ENCODE assay signal across 8 cellular contexts in the genomic region with DNA sequence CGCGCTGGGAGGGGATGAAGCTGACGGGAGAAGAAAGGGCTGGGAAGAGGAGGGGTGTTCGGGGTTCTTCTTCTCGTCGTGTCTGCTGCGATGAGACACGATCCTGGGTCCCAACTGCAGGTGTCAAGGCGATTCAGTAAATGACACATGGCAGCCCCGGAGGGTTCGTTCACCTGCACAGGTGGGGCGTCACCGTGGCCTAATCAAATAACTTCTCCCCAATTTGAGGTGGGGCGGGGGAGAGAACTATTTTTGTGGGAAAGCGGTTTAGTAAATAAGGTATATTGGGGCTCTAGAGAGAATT. TPM values are rescaled to one million over a fixed set of nuclear protein-coding genes. Genes with fewer than 3 reads are reported as not detected.
DNase-seq lines count a peak whose midpoint lies in the region; TF ChIP-seq lines count a peak whose summit lies in the region.

No MANE protein-coding gene starts in this region.

- intact Hi-C loops in esophagus squamous epithelium (cut with DNase I), result no loop called here

- no peaks in the 10 kb centered on the region for H3K9me2 ChIP-seq in OCI-LY1 (ENCODE audit: low read depth, low read length)

- TF ChIP-seq POLR2A in esophagus squamous epithelium (IDR thresholded peaks at IDR 0.05), result no peak

- CTCF ChIA-PET in RWPE1 (lab: Yijun Ruan, JAX), result no interaction called here

- H3K27ac ChIP-seq in OCI-LY1 (ENCODE audit: low read depth, low read length, poor library complexity, severe bottlenecking), result peak overlapping the region; percentile 83
- H3K27ac ChIP-seq in esophagus squamous epithelium, result peak overlapping the region in 3 of 4 donors; percentile 4 to 29 (median 21)
- H3K27ac ChIP-seq in RWPE1, result no peak overlapping the region

- H3K4me2 ChIP-seq in OCI-LY1 (ENCODE audit: low read length), result peak overlapping the region; percentile 86

- no peak for DNase-seq in GM12864 (ENCODE audit: low read depth)
- DNase-seq in esophagus squamous epithelium (lab: John Stamatoyannopoulos, UW), result no peak
- no peak for DNase-seq in retinal pigment epithelial cell (ENCODE audit: low read depth)
- DNase-seq in C1 segment of cervical spinal cord (lab: John Stamatoyannopoulos, UW), result no peak
- no peak for DNase-seq in MV-4-11 (lab: John Stamatoyannopoulos, UW)
- no peak for DNase-seq in hippocampal formation (lab: John Stamatoyannopoulos, UW)
- no peak for DNase-seq in RWPE1 (ENCODE audit: low spot score)

- H3K9me3 ChIP-seq in OCI-LY1 (ENCODE audit: low read length) (no peaks in the 10 kb centered on the region), esophagus squamous epithelium (no peaks in the 10 kb centered on the region)

- H3K27me3 ChIP-seq in OCI-LY1 (ENCODE audit: insufficient read depth, low read length) (no peaks in the 10 kb centered on the region), esophagus squamous epithelium (peaks cover 0 to 43% (median 0%) of the 10 kb centered on the region in 4 donors)

- WGBS in esophagus squamous epithelium, 2 donors, result 2 to 4% methylated on average over 15 of the region's 15 CpGs

- no peaks in the 10 kb centered on the region for H4K20me1 ChIP-seq in OCI-LY1 (ENCODE audit: insufficient read depth, low read length)

- H3K4me1 ChIP-seq in OCI-LY1 (ENCODE audit: insufficient read depth, low read length, severe bottlenecking) (peaks cover 61% of the 10 kb centered on the region), esophagus squamous epithelium (peaks cover 12 to 22% (median 13%) of the 10 kb centered on the region in 3 donors)

- H3F3A ChIP-seq in OCI-LY1 (ENCODE audit: insufficient read depth, low read length), result no peaks in the 10 kb centered on the region

- no peak for TF ChIP-seq CTCF in GM12864 (IDR thresholded peaks at IDR 0.05; ENCODE audit: low read depth, low read length, missing control alignments)
- no peak for TF ChIP-seq CTCF in OCI-LY1 (IDR thresholded peaks at IDR 0.05; ENCODE audit: low read length)
- TF ChIP-seq CTCF in esophagus squamous epithelium (IDR thresholded peaks at IDR 0.05), result no peak
- no peak for TF ChIP-seq CTCF in retinal pigment epithelial cell (conservative IDR thresholded peaks at IDR 0.05; ENCODE audit: low read depth, low read length)
- no peak for TF ChIP-seq CTCF in RWPE1 (conservative IDR thresholded peaks at IDR 0.05; ENCODE audit: low read depth)

- peak overlapping the region; percentile 60 for H3K9ac ChIP-seq in OCI-LY1 (ENCODE audit: low read length)

- peaks cover 35% of the 10 kb centered on the region for H3K79me2 ChIP-seq in OCI-LY1 (ENCODE audit: insufficient read depth, low read length)

- POLR2A ChIA-PET in RWPE1 (lab: Yijun Ruan, JAX; ENCODE audit: low non-redundant PET), result no interaction called here

- no peak overlapping the region for H2AFZ ChIP-seq in OCI-LY1 (ENCODE audit: low read length)

- H3K36me3 ChIP-seq in OCI-LY1 (ENCODE audit: insufficient read depth, low read length) (peaks cover 29% of the 10 kb centered on the region), esophagus squamous epithelium (no peaks in the 10 kb centered on the region)

- H3K4me3 ChIP-seq in GM12864 (ENCODE audit: low read depth, low read length) (peak overlapping the region; percentile 70), OCI-LY1 (ENCODE audit: low read depth, low read length, poor library complexity, severe bottlenecking) (peak overlapping the region; percentile 62), esophagus squamous epithelium (peak overlapping the region; percentile 26 to 71 (median 49)), retinal pigment epithelial cell (ENCODE audit: low read length) (peak overlapping the region; percentile 65)

RNA-seq across cellular contexts. Expression of gene FAM81A, which starts 0.6 kb away (rescaled TPM):
- total RNA-seq in esophagus squamous epithelium, result 1 to 10 TPM in 2 of 4 donors, not detected in 2; 1.6 to 2.8 TPM
